Comparison of ENCODE assay signal across 6 cellular contexts in the genomic region with DNA sequence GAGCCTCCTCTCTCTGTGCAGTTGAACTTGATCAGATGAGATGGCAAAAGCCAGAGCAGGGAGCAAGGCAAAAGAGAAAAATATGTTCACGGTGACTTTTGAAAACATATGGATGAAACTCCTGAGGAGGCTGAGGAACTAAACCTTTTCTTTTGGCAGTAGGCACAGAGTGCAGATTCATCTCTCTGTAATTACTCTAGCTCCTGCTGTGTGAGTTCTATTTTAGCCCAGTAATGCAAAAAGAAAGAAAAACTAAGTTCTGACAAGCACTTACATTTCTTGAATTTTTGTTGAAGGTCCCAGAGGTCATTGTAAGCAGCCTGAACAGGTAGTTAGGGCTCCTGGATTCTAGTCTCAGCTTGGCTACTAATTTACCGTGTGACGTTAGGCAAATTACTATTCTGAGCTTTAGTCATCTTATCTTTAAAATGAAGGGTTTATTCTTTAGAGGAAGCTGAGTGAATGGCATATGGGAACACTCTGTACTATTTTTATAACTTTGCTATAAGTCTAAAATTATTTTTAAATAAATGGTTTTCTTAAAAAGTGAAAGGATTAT.
DNase-seq lines count a peak whose midpoint lies in the region; ATAC-seq and TF ChIP-seq lines count a peak whose summit lies in the region.
"Not testable (repeated sequence)": the region's sequence is repeated elsewhere in the genome, so short reads cannot be mapped to it uniquely, and the experiment has no call there.

No MANE protein-coding gene starts in this region.

- not testable (repeated sequence) for H3K27ac ChIP-seq in lung (ENCODE audit: low read depth in 1 of 2, low read length in 1 of 2)

- intact Hi-C loops in activated CD4-positive, alpha-beta T cell treated with anti-CD3 and anti-CD28 coated beads for 36 hours (cut with DNase I, micrococcal nuclease); MCF 10A (cut with micrococcal nuclease); Right ventricle myocardium superior (cut with DNase I); left colon (cut with DNase I, micrococcal nuclease); sciatic nerve (cut with DNase I): not testable (repeated sequence)

- H3K9me3 ChIP-seq in lung (ENCODE audit: control insufficient read depth in 2 of 2, insufficient read depth in 1 of 2, low read length in 1 of 2): not testable (repeated sequence)

- H3K4me3 Mint-ChIP-seq in activated CD4-positive, alpha-beta T cell treated with anti-CD3 and anti-CD28 coated beads for 36 hours; MCF 10A (ENCODE audit: unreplicated experiment): not testable (repeated sequence)

- H3K27me3 Mint-ChIP-seq in activated CD4-positive, alpha-beta T cell treated with anti-CD3 and anti-CD28 coated beads for 36 hours; MCF 10A (ENCODE audit: insufficient read depth, unreplicated experiment): not testable (repeated sequence)

- H3K9me3 Mint-ChIP-seq in activated CD4-positive, alpha-beta T cell treated with anti-CD3 and anti-CD28 coated beads for 36 hours (ENCODE audit: low read depth); MCF 10A (ENCODE audit: unreplicated experiment): not testable (repeated sequence)

- not testable (repeated sequence) for DNase-seq in activated CD4-positive, alpha-beta T cell treated with anti-CD3 and anti-CD28 coated beads for 36 hours; MCF 10A (ENCODE audit: unreplicated experiment); Right ventricle myocardium superior; left colon; lung (ENCODE audit: low spot score); sciatic nerve (ENCODE audit: low spot score)

- BruUV-seq in MCF 10A (replicated peaks; lab: Mats Ljungman, UMichigan): TSS peak; percentile 94

- TF ChIP-seq CTCF in MCF 10A (IDR thresholded peaks at IDR 0.05; ENCODE audit: unreplicated experiment); lung (IDR thresholded peaks at IDR 0.05; ENCODE audit: control extremely low read depth, extremely low read depth): not testable (repeated sequence)

- not testable (repeated sequence) for H3K27ac Mint-ChIP-seq in activated CD4-positive, alpha-beta T cell treated with anti-CD3 and anti-CD28 coated beads for 36 hours; MCF 10A (ENCODE audit: low read depth, unreplicated experiment)

- not testable (repeated sequence) for H3K36me3 ChIP-seq in lung (ENCODE audit: control insufficient read depth in 2 of 2, insufficient read depth in 2 of 2, low read length in 2 of 2)

- H3K4me1 Mint-ChIP-seq in activated CD4-positive, alpha-beta T cell treated with anti-CD3 and anti-CD28 coated beads for 36 hours; MCF 10A (ENCODE audit: insufficient read depth, unreplicated experiment): not testable (repeated sequence)

- WGBS in lung, 2 donors: no CpG with 5 or more reads among the region's 3 CpGs

- CTCF ChIA-PET in activated CD4-positive, alpha-beta T cell treated with anti-CD3 and anti-CD28 coated beads for 36 hours (lab: Charles Lee); MCF 10A (lab: Yijun Ruan, JAX): not testable (repeated sequence)

- peak; percentile 35 for ATAC-seq in activated CD4-positive, alpha-beta T cell treated with anti-CD3 and anti-CD28 coated beads for 36 hours
- ATAC-seq in Right ventricle myocardium superior (ENCODE audit: poor library complexity) (peak; percentile 56), left colon (peak; percentile 81), lung (ENCODE audit: insufficient read depth, low FRiP score) (peak; percentile 9), sciatic nerve (peak; percentile 48)

- POLR2A ChIA-PET in activated CD4-positive, alpha-beta T cell treated with anti-CD3 and anti-CD28 coated beads for 36 hours (lab: Charles Lee); MCF 10A (lab: Yijun Ruan, JAX): not testable (repeated sequence)

- H3K36me3 Mint-ChIP-seq in activated CD4-positive, alpha-beta T cell treated with anti-CD3 and anti-CD28 coated beads for 36 hours (ENCODE audit: low read depth); MCF 10A (ENCODE audit: insufficient read depth, unreplicated experiment): not testable (repeated sequence)

- H3K4me1 ChIP-seq in lung (ENCODE audit: control insufficient read depth in 2 of 2, insufficient read depth in 2 of 2, low read length in 2 of 2): not testable (repeated sequence)

- H3K27me3 ChIP-seq in lung (ENCODE audit: control insufficient read depth, insufficient read depth): not testable (repeated sequence)

- H3K4me3 ChIP-seq in lung: not testable (repeated sequence)

Comparison
In these comparisons a context has a peak if more than half of its experiments do, and no peak if none do; other contexts are left out.
1. ATAC-seq: peak in every context shown above with its lines; median percentile 81 in left colon; 56 in Right ventricle myocardium superior; 48 in sciatic nerve; 35 in activated CD4-positive, alpha-beta T cell treated with anti-CD3 and anti-CD28 coated beads for 36 hours; 9 in lung.